ENCODE assay signal across 8 cellular contexts in genomic region chr7:87148332-87148955, GRCh38. TPM values are rescaled to one million over a fixed set of nuclear protein-coding genes. Genes with fewer than 3 reads are reported as not detected.
DNase-seq lines count a peak whose midpoint lies in the region; ATAC-seq and TF ChIP-seq lines count a peak whose summit lies in the region.

No MANE protein-coding gene starts in this region.

- no peak overlapping the region for H3K4me3 ChIP-seq in prostate gland

- H3K9me3 ChIP-seq in prostate gland: no peaks in the 10 kb centered on the region

- H3K27ac ChIP-seq in prostate gland: no peak overlapping the region

- peaks cover 5% of the 10 kb centered on the region for H3K36me3 Mint-ChIP-seq in endothelial cell (ENCODE audit: low read depth, unreplicated experiment)

- intact Hi-C loops in prostate gland (cut with DNase I): loop anchor here (5.0 kb wide), 1 partner anchor 211 kb away; no protein-coding TSS in a partner anchor

- H3K36me3 ChIP-seq in prostate gland: no peaks in the 10 kb centered on the region

- no peaks in the 10 kb centered on the region for H3K4me1 ChIP-seq in prostate gland (replicated peaks)

- TF ChIP-seq POLR2A in prostate gland (IDR thresholded peaks at IDR 0.05): no peak

- H3K27me3 Mint-ChIP-seq in endothelial cell (ENCODE audit: unreplicated experiment): peaks cover 11% of the 10 kb centered on the region

- DNase-seq in NCI-H2171 treated with DMSO at 0.1 percent for 48 hours (lab: John Stamatoyannopoulos, UW) (peak; percentile 62), NCI-H2171 (lab: John Stamatoyannopoulos, UW) (no peak), NCI-H1105 treated with DMSO at 0.1 percent for 48 hours (lab: John Stamatoyannopoulos, UW) (peak; percentile 75), cerebellar cortex (ENCODE audit: low spot score) (peak; percentile 61), prostate gland (ENCODE audit: low spot score) (no peak), endothelial cell (ENCODE audit: low spot score) (no peak)

- H3K9me3 Mint-ChIP-seq in endothelial cell (ENCODE audit: unreplicated experiment): no peaks in the 10 kb centered on the region

- TF ChIP-seq CTCF in prostate gland (IDR thresholded peaks at IDR 0.05) (peak in 3 of 4 experiments; percentile 47 to 64 (median 53)), endothelial cell (IDR thresholded peaks at IDR 0.05; ENCODE audit: unreplicated experiment) (no peak)

- 13% methylated on average over 1 of the region's 1 CpG for WGBS in prostate gland

- ATAC-seq in HG03139 (IDR thresholded peaks at IDR 0.05; ENCODE audit: unreplicated experiment) (no peak), GM18519 (IDR thresholded peaks at IDR 0.05; ENCODE audit: low FRiP score, unreplicated experiment) (no peak)

- no peaks in the 10 kb centered on the region for H3K27me3 ChIP-seq in prostate gland (replicated peaks; ENCODE audit: insufficient read depth)

- H3K4me1 Mint-ChIP-seq in endothelial cell (ENCODE audit: unreplicated experiment): peaks cover 13% of the 10 kb centered on the region

- no peak overlapping the region for H3K4me3 Mint-ChIP-seq in endothelial cell (ENCODE audit: unreplicated experiment)

- H3K27ac Mint-ChIP-seq in endothelial cell (ENCODE audit: unreplicated experiment): no peak overlapping the region

RNA-seq across cellular contexts. Expression of gene DMTF1, which starts 3.8 kb away (rescaled TPM):
- total RNA-seq in prostate gland (100 to 1,000 TPM in 1 of 2 donors, 10 to 100 TPM in 1; 30.7 to 100 TPM), endothelial cell (ENCODE audit: unreplicated experiment) (106 TPM)

Comparison
In these comparisons a context has a peak if more than half of its experiments do, and no peak if none do; other contexts are left out.
1. DNase-seq: peak in NCI-H2171 treated with DMSO at 0.1 percent for 48 hours (single experiment), NCI-H1105 treated with DMSO at 0.1 percent for 48 hours (single experiment) and cerebellar cortex (single experiment); none in NCI-H2171 (single experiment), prostate gland (single experiment) and endothelial cell (single experiment).